Comparison of ENCODE assay signal across 7 cellular contexts in genomic region chr19:19394333-19394732, GRCh38. TPM values are rescaled to one million over a fixed set of nuclear protein-coding genes. Genes with fewer than 3 reads are reported as not detected.
DNase-seq lines count a peak whose midpoint lies in the region; ATAC-seq and TF ChIP-seq lines count a peak whose summit lies in the region.
"Not testable (repeated sequence)": the region's sequence is repeated elsewhere in the genome, so short reads cannot be mapped to it uniquely, and the experiment has no call there.

No MANE protein-coding gene starts in this region.

- not testable (repeated sequence) for H3K9me3 ChIP-seq in DOHH2 (ENCODE audit: control insufficient read depth, insufficient read depth, low read length); OCI-LY1 (ENCODE audit: low read length)

- H3F3A ChIP-seq in DOHH2 (ENCODE audit: control insufficient read depth, insufficient read depth); OCI-LY1 (ENCODE audit: insufficient read depth, low read length): not testable (repeated sequence)

- H4K20me1 ChIP-seq in DOHH2 (ENCODE audit: control insufficient read depth, insufficient read depth, low read depth, low read length); OCI-LY1 (ENCODE audit: insufficient read depth, low read length): not testable (repeated sequence)

- H3K27me3 Mint-ChIP-seq in activated CD4-positive, alpha-beta T cell treated with anti-CD3 and anti-CD28 coated beads, Interleukin-2, amount 10 ng/mL, durations not matched to agents 24 days and 14 days; activated naive CD4-positive, alpha-beta T cell treated with anti-CD3 and anti-CD28 coated beads, Interleukin-2, amount 50 U/mL, for 24 hours; endothelial cell (ENCODE audit: unreplicated experiment); mesothelial cell of epicardium (ENCODE audit: low read depth): not testable (repeated sequence)

- peaks cover 31% of the 10 kb centered on the region for H3K4me1 Mint-ChIP-seq in activated CD4-positive, alpha-beta T cell treated with anti-CD3 and anti-CD28 coated beads, Interleukin-2, amount 10 ng/mL, durations not matched to agents 24 days and 14 days
- H3K4me1 Mint-ChIP-seq in activated naive CD4-positive, alpha-beta T cell treated with anti-CD3 and anti-CD28 coated beads, Interleukin-2, amount 50 U/mL, for 24 hours = peaks cover 59% of the 10 kb centered on the region
- H3K4me1 Mint-ChIP-seq in endothelial cell (ENCODE audit: unreplicated experiment) (peaks cover 41% of the 10 kb centered on the region), mesothelial cell of epicardium (peaks cover 28% of the 10 kb centered on the region)
- peaks cover 32% of the 10 kb centered on the region for H3K4me1 Mint-ChIP-seq in stimulated activated effector memory CD8-positive, alpha-beta T cell treated with anti-CD3 and anti-CD28 coated beads, Interleukin-12 subunit alpha, Interleukin-12 subunit beta, amount 100 ng/mL, for 72 hours

- H3K27ac ChIP-seq in DOHH2 (ENCODE audit: low read depth, low read length) = not testable (repeated sequence)
- H3K27ac ChIP-seq in OCI-LY1 (ENCODE audit: low read depth, low read length, poor library complexity, severe bottlenecking) = peak overlapping the region; percentile 7

- not testable (repeated sequence) for H3K9me3 Mint-ChIP-seq in activated CD4-positive, alpha-beta T cell treated with anti-CD3 and anti-CD28 coated beads, Interleukin-2, amount 10 ng/mL, durations not matched to agents 24 days and 14 days; activated naive CD4-positive, alpha-beta T cell treated with anti-CD3 and anti-CD28 coated beads, Interleukin-2, amount 50 U/mL, for 24 hours; endothelial cell (ENCODE audit: unreplicated experiment); mesothelial cell of epicardium; stimulated activated effector memory CD8-positive, alpha-beta T cell treated with anti-CD3 and anti-CD28 coated beads, Interleukin-12 subunit alpha, Interleukin-12 subunit beta, amount 100 ng/mL, for 72 hours

- not testable (repeated sequence) for TF ChIP-seq CTCF in DOHH2 (IDR thresholded peaks at IDR 0.05; ENCODE audit: low read depth, low read length, poor library complexity, severe bottlenecking); OCI-LY1 (IDR thresholded peaks at IDR 0.05; ENCODE audit: low read length); endothelial cell (IDR thresholded peaks at IDR 0.05; ENCODE audit: unreplicated experiment); mesothelial cell of epicardium (IDR thresholded peaks at IDR 0.05; ENCODE audit: unreplicated experiment)

- DNase-seq in activated CD4-positive, alpha-beta T cell treated with anti-CD3 and anti-CD28 coated beads, Interleukin-2, amount 10 ng/mL, durations not matched to agents 24 days and 14 days; endothelial cell (ENCODE audit: low spot score); mesothelial cell of epicardium (ENCODE audit: low spot score in 2 of 2, unreplicated experiment in 2 of 2); stimulated activated effector memory CD8-positive, alpha-beta T cell treated with anti-CD3 and anti-CD28 coated beads, Interleukin-12 subunit alpha, Interleukin-12 subunit beta, amount 100 ng/mL, for 72 hours (ENCODE audit: low spot score in 2 of 2): not testable (repeated sequence)

- H3K27ac Mint-ChIP-seq in activated CD4-positive, alpha-beta T cell treated with anti-CD3 and anti-CD28 coated beads, Interleukin-2, amount 10 ng/mL, durations not matched to agents 24 days and 14 days = peak overlapping the region; percentile 79
- H3K27ac Mint-ChIP-seq in activated naive CD4-positive, alpha-beta T cell treated with anti-CD3 and anti-CD28 coated beads, Interleukin-2, amount 50 U/mL, for 24 hours = peak overlapping the region; percentile 46
- H3K27ac Mint-ChIP-seq in endothelial cell (ENCODE audit: unreplicated experiment) (peak overlapping the region; percentile 85), mesothelial cell of epicardium (peak overlapping the region; percentile 52)
- peak overlapping the region; percentile 75 for H3K27ac Mint-ChIP-seq in stimulated activated effector memory CD8-positive, alpha-beta T cell treated with anti-CD3 and anti-CD28 coated beads, Interleukin-12 subunit alpha, Interleukin-12 subunit beta, amount 100 ng/mL, for 72 hours

- peaks cover 49% of the 10 kb centered on the region for H3K4me1 ChIP-seq in DOHH2 (ENCODE audit: control insufficient read depth, low read length)
- peaks cover 50% of the 10 kb centered on the region for H3K4me1 ChIP-seq in OCI-LY1 (ENCODE audit: insufficient read depth, low read length, severe bottlenecking)

- intact Hi-C loops in activated CD4-positive, alpha-beta T cell treated with anti-CD3 and anti-CD28 coated beads, Interleukin-2, amount 10 ng/mL, durations not matched to agents 24 days and 14 days (cut with micrococcal nuclease) = not testable (repeated sequence)

- not testable (repeated sequence) for H3K36me3 Mint-ChIP-seq in activated CD4-positive, alpha-beta T cell treated with anti-CD3 and anti-CD28 coated beads, Interleukin-2, amount 10 ng/mL, durations not matched to agents 24 days and 14 days (ENCODE audit: low read depth); activated naive CD4-positive, alpha-beta T cell treated with anti-CD3 and anti-CD28 coated beads, Interleukin-2, amount 50 U/mL, for 24 hours; endothelial cell (ENCODE audit: low read depth, unreplicated experiment); mesothelial cell of epicardium
- H3K36me3 Mint-ChIP-seq in stimulated activated effector memory CD8-positive, alpha-beta T cell treated with anti-CD3 and anti-CD28 coated beads, Interleukin-12 subunit alpha, Interleukin-12 subunit beta, amount 100 ng/mL, for 72 hours = peaks cover 22% of the 10 kb centered on the region

- H3K9me2 ChIP-seq in DOHH2 (replicated peaks; ENCODE audit: control insufficient read depth, low read length); OCI-LY1 (ENCODE audit: low read depth, low read length): not testable (repeated sequence)

- not testable (repeated sequence) for H3K9ac ChIP-seq in OCI-LY1 (ENCODE audit: low read length)

- H3K4me3 ChIP-seq in DOHH2 (ENCODE audit: low read length) = peak overlapping the region; percentile 21
- not testable (repeated sequence) for H3K4me3 ChIP-seq in OCI-LY1 (ENCODE audit: low read depth, low read length, poor library complexity, severe bottlenecking)

- H3K27me3 ChIP-seq in DOHH2 (ENCODE audit: control insufficient read depth, low read length); OCI-LY1 (ENCODE audit: insufficient read depth, low read length): not testable (repeated sequence)

- not testable (repeated sequence) for H2AFZ ChIP-seq in OCI-LY1 (ENCODE audit: low read length)

- H3K4me3 Mint-ChIP-seq in activated CD4-positive, alpha-beta T cell treated with anti-CD3 and anti-CD28 coated beads, Interleukin-2, amount 10 ng/mL, durations not matched to agents 24 days and 14 days = peak overlapping the region; percentile 30
- not testable (repeated sequence) for H3K4me3 Mint-ChIP-seq in activated naive CD4-positive, alpha-beta T cell treated with anti-CD3 and anti-CD28 coated beads, Interleukin-2, amount 50 U/mL, for 24 hours; endothelial cell (ENCODE audit: unreplicated experiment); mesothelial cell of epicardium; stimulated activated effector memory CD8-positive, alpha-beta T cell treated with anti-CD3 and anti-CD28 coated beads, Interleukin-12 subunit alpha, Interleukin-12 subunit beta, amount 100 ng/mL, for 72 hours

- peak overlapping the region; percentile 54 for H3K4me2 ChIP-seq in DOHH2 (ENCODE audit: low read length)
- H3K4me2 ChIP-seq in OCI-LY1 (ENCODE audit: low read length) = not testable (repeated sequence)

- not testable (repeated sequence) for ATAC-seq in stimulated activated effector memory CD8-positive, alpha-beta T cell treated with anti-CD3 and anti-CD28 coated beads, Interleukin-12 subunit alpha, Interleukin-12 subunit beta, amount 100 ng/mL, for 72 hours

- peaks cover 98% of the 10 kb centered on the region for H3K79me2 ChIP-seq in DOHH2 (ENCODE audit: control insufficient read depth, low read length)
- peaks cover 41% of the 10 kb centered on the region for H3K79me2 ChIP-seq in OCI-LY1 (ENCODE audit: insufficient read depth, low read length)

- H3K36me3 ChIP-seq in DOHH2 (ENCODE audit: control insufficient read depth, low read length) = peaks cover 11% of the 10 kb centered on the region
- H3K36me3 ChIP-seq in OCI-LY1 (ENCODE audit: insufficient read depth, low read length) = not testable (repeated sequence)

RNA-seq across cellular contexts. Expression of gene GATAD2A, which starts 11.1 kb away (rescaled TPM):
- total RNA-seq in activated CD4-positive, alpha-beta T cell treated with anti-CD3 and anti-CD28 coated beads, Interleukin-2, amount 10 ng/mL, durations not matched to agents 24 days and 14 days = 134 and 135 TPM in 2 replicates
- total RNA-seq in endothelial cell (ENCODE audit: unreplicated experiment) (150 TPM), mesothelial cell of epicardium (112 to 113 TPM (median 113 TPM) in 3 replicates)
